In the genomic region with DNA sequence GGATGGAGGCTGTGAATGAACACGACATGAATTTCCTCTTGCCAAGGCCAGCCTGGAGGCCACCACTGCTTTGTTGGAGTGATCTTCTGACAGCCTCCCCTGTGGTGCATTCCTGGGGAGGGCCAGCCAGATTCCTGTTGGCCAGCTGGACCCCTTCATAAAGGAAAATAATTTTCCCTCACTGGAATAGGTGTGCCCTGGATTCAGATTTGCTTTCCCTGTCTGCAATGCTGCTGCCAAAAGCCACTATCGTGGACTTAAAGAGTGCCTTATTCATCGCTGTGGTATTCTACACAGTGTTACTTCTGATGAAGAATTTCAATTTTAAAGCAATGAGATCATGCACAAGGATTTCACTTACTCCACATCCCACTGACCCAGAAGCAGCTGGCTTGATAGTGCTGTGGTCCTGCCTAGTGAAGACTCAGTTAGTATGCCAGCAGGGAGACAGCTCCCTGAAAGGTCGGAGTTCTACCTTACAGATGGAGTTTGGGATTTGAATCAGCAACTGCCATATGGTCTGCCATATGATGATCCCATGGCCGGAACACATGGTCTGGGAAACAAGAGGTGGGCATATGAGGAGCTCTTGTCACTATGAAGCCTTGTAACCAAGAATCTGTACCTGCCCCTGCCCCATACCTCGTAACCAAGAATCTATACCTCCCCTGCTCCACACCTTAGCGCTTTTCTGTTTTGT, we compare ENCODE assay signal across 9 cellular contexts.
DNase-seq lines count a peak whose midpoint lies in the region; ATAC-seq and TF ChIP-seq lines count a peak whose summit lies in the region.
"Had no signal": no experiment of that assay in that cellular context is flagged by ENCODE, and none has a peak within 500 bp of the region (broad histone marks: within the 10 kb centered on the region; RNA-seq: fewer than 3 reads in every experiment).

No MANE protein-coding gene starts in this region.

- H3K4me3 ChIP-seq in BE2C (ENCODE audit: low read depth, low read length), result no peak overlapping the region

- H3K4me1 ChIP-seq in BE2C, result no peaks in the 10 kb centered on the region

- no peaks in the 10 kb centered on the region for H3K36me3 ChIP-seq in BE2C

- no peak overlapping the region for H3K27ac Mint-ChIP-seq in activated naive CD8-positive, alpha-beta T cell treated with anti-CD3 and anti-CD28 coated beads, Interleukin-2, amount 10 ng/mL, durations not matched to agents 7 days and 5 days

- DNase-seq in Right ventricle myocardium superior (no peak), cardiac septum (ENCODE audit: low spot score) (no peak), islet precursor cell (peak; percentile 52), NCI-H748 (lab: John Stamatoyannopoulos, UW; ENCODE audit: unreplicated experiment) (no peak), NCI-H1092 treated with DMSO at 0.1 percent for 48 hours (lab: John Stamatoyannopoulos, UW) (no peak), BE2C (no peak)
- DNase-seq in activated naive CD8-positive, alpha-beta T cell treated with anti-CD3 and anti-CD28 coated beads, Interleukin-2, amount 10 ng/mL, durations not matched to agents 7 days and 5 days, result no peak

- no peaks in the 10 kb centered on the region for H3K9me3 ChIP-seq in BE2C

- peaks cover 7% of the 10 kb centered on the region for H3K36me3 Mint-ChIP-seq in activated naive CD8-positive, alpha-beta T cell treated with anti-CD3 and anti-CD28 coated beads, Interleukin-2, amount 10 ng/mL, durations not matched to agents 7 days and 5 days

- no peak for TF ChIP-seq CTCF in BE2C (IDR thresholded peaks at IDR 0.05; ENCODE audit: low read depth, low read length)

- peaks cover 2% of the 10 kb centered on the region for H3K9me3 Mint-ChIP-seq in activated naive CD8-positive, alpha-beta T cell treated with anti-CD3 and anti-CD28 coated beads, Interleukin-2, amount 10 ng/mL, durations not matched to agents 7 days and 5 days

- ATAC-seq in Right ventricle myocardium superior (ENCODE audit: poor library complexity), result peak; percentile 71
- ATAC-seq in activated naive CD8-positive, alpha-beta T cell treated with anti-CD3 and anti-CD28 coated beads, Interleukin-2, amount 10 ng/mL, durations not matched to agents 7 days and 5 days (ENCODE audit: low read depth), result no peak
- no peak for ATAC-seq in HG02973 (IDR thresholded peaks at IDR 0.05; ENCODE audit: unreplicated experiment)
- ATAC-seq: HCT116 had no signal

- peaks cover 33% of the 10 kb centered on the region for H3K4me1 Mint-ChIP-seq in activated naive CD8-positive, alpha-beta T cell treated with anti-CD3 and anti-CD28 coated beads, Interleukin-2, amount 10 ng/mL, durations not matched to agents 7 days and 5 days

- no peaks in the 10 kb centered on the region for H3K27me3 ChIP-seq in BE2C

- H3K27me3 Mint-ChIP-seq in activated naive CD8-positive, alpha-beta T cell treated with anti-CD3 and anti-CD28 coated beads, Interleukin-2, amount 10 ng/mL, durations not matched to agents 7 days and 5 days, result no peaks in the 10 kb centered on the region

- H3K4me3 Mint-ChIP-seq in activated naive CD8-positive, alpha-beta T cell treated with anti-CD3 and anti-CD28 coated beads, Interleukin-2, amount 10 ng/mL, durations not matched to agents 7 days and 5 days, result peak overlapping the region; percentile 80

- intact Hi-C loops in Right ventricle myocardium superior (cut with DNase I) (no loop called here), cardiac septum (cut with DNase I) (no loop called here)

- POLR2A ChIA-PET in activated naive CD8-positive, alpha-beta T cell treated with anti-CD3 and anti-CD28 coated beads, Interleukin-2, amount 10 ng/mL, durations not matched to agents 7 days and 5 days (lab: Charles Lee), result interaction anchor here (0.6 to 5.8 kb wide), 6 partner anchors 9 to 105 kb away, joined by 3 to 60 read pairs (median 12); no protein-coding TSS in a partner anchor
